Comparison of ENCODE assay signal across 32 cellular contexts in genomic region chr19:33174186-33174585, GRCh38. TPM values are rescaled to one million over a fixed set of nuclear protein-coding genes. Genes with fewer than 3 reads are reported as not detected.
"Had no signal": no experiment of that assay in that cellular context is flagged by ENCODE, and none has a peak within 500 bp of the region (broad histone marks: within the 10 kb centered on the region; RNA-seq: fewer than 3 reads in every experiment).

No MANE protein-coding gene starts in this region.

- H3K4me2 ChIP-seq: hepatocyte had no signal

- H3K4me3 Mint-ChIP-seq: central memory CD8-positive, alpha-beta T cell had no signal

- H3K4me3 ChIP-seq: adrenal gland, ascending aorta, colonic mucosa, esophagus muscularis mucosa, hepatocyte, upper lobe of right lung had no signal

- H2AFZ ChIP-seq: hepatocyte, parathyroid adenoma had no signal

- H3K36me3 ChIP-seq: adrenal gland, ascending aorta, colonic mucosa, esophagus muscularis mucosa, upper lobe of right lung, WERI-Rb-1 had no signal

- ATAC-seq: effector memory CD8-positive, alpha-beta T cell; left lobe of liver; natural killer cell; right cardiac atrium; stimulated activated naive CD8-positive, alpha-beta T cell treated with anti-CD3 and anti-CD28 coated beads, Interleukin-15, Interleukin-2, amounts not matched to agents 100 U/mL and 50 U/mL, for 24 hours; upper lobe of right lung had no signal

- H3K27ac ChIP-seq: adrenal gland, ascending aorta, colonic mucosa, esophagus muscularis mucosa, hepatocyte, parathyroid adenoma, upper lobe of right lung, WERI-Rb-1 had no signal

- H3K9me3 Mint-ChIP-seq: central memory CD8-positive, alpha-beta T cell; effector memory CD8-positive, alpha-beta T cell; natural killer cell had no signal

- H3K27ac Mint-ChIP-seq: activated naive CD8-positive, alpha-beta T cell; activated T-helper 2 cell treated with anti-CD3 and anti-CD28 coated beads, Interferon-gamma antibody, Interleukin-2, Interleukin-4, amounts not matched to agents 10 μg/mL and 5 μg/mL and 100 μg/mL, durations not matched to agents 14 hours and 24 hours and 36 hours; mesothelial cell of epicardium; T-helper 2 cell treated with Interferon-gamma antibody and Interleukin-4, amounts not matched to agents 5 μg/mL and 100 μg/mL, for 36 hours had no signal

- H3K9me3 ChIP-seq: adrenal gland, ascending aorta, colonic mucosa, esophagus muscularis mucosa, upper lobe of right lung had no signal

- DNase-seq: activated CD4-positive, alpha-beta T cell treated with anti-CD3 and anti-CD28 coated beads for 1 hour; activated CD4-positive, alpha-beta T cell treated with anti-CD3 and anti-CD28 coated beads, Interleukin-2, amount 50 U/mL, for 1 hour; activated naive CD4-positive, alpha-beta T cell; activated T-cell treated with anti-CD3 and anti-CD28 coated beads, Interleukin-2, amount 50 U/mL, for 1 hour; adrenal gland; colonic mucosa; effector memory CD8-positive, alpha-beta T cell; glutamatergic neuron; immature natural killer cell; natural killer cell; right cardiac atrium; stimulated activated CD4-positive, alpha-beta T cell treated with anti-CD3 and anti-CD28 coated beads, Interleukin-12 subunit alpha, Interleukin-12 subunit beta, amount 100 ng/mL, for 4 hours; stimulated activated CD4-positive, alpha-beta T cell treated with anti-CD3 and anti-CD28 coated beads, Interleukin-4, amount 100 ng/mL, for 4 hours; stimulated activated naive CD8-positive, alpha-beta T cell treated with anti-CD3 and anti-CD28 coated beads, Interleukin-15, Interleukin-2, amounts not matched to agents 100 U/mL and 50 U/mL, for 24 hours; upper lobe of right lung; WERI-Rb-1 had no signal

- H3K79me2 ChIP-seq: parathyroid adenoma had no signal

- H3K27me3 Mint-ChIP-seq: activated naive CD8-positive, alpha-beta T cell had no signal

RNA-seq across cellular contexts. Expression of gene LRP3, which starts 19.9 kb away (rescaled TPM):
- polyA plus RNA-seq: immature natural killer cell had no signal

RNA-seq across cellular contexts. Expression of gene WDR88, which starts 42.3 kb away (rescaled TPM):
- total RNA-seq: activated T-helper 2 cell treated with anti-CD3 and anti-CD28 coated beads, Interferon-gamma antibody, Interleukin-2, Interleukin-4, amounts not matched to agents 10 μg/mL and 5 μg/mL and 100 μg/mL, durations not matched to agents 14 hours and 24 hours and 36 hours; adrenal gland; ascending aorta; colonic mucosa; endothelial cell of umbilical vein; esophagus muscularis mucosa; frontal cortex; hepatocyte; kidney epithelial cell; left lobe of liver; lung microvascular endothelial cell; mesothelial cell of epicardium; natural killer cell; pulmonary artery endothelial cell; right cardiac atrium; subcutaneous adipose tissue; upper lobe of right lung had no signal
- polyA plus RNA-seq: endothelial cell of umbilical vein, right cardiac atrium had no signal

RNA-seq across cellular contexts. Expression of gene SLC7A10, which starts 51.5 kb away (rescaled TPM):
- total RNA-seq: activated T-helper 2 cell treated with anti-CD3 and anti-CD28 coated beads, Interferon-gamma antibody, Interleukin-2, Interleukin-4, amounts not matched to agents 10 μg/mL and 5 μg/mL and 100 μg/mL, durations not matched to agents 14 hours and 24 hours and 36 hours; ascending aorta; colonic mucosa; endothelial cell of umbilical vein; esophagus muscularis mucosa; kidney epithelial cell; left lobe of liver; lung microvascular endothelial cell; natural killer cell; pulmonary artery endothelial cell; right cardiac atrium had no signal
- polyA plus RNA-seq: endothelial cell of umbilical vein, immature natural killer cell had no signal
